Comparison of ENCODE assay signal across 8 cellular contexts in the genomic region with DNA sequence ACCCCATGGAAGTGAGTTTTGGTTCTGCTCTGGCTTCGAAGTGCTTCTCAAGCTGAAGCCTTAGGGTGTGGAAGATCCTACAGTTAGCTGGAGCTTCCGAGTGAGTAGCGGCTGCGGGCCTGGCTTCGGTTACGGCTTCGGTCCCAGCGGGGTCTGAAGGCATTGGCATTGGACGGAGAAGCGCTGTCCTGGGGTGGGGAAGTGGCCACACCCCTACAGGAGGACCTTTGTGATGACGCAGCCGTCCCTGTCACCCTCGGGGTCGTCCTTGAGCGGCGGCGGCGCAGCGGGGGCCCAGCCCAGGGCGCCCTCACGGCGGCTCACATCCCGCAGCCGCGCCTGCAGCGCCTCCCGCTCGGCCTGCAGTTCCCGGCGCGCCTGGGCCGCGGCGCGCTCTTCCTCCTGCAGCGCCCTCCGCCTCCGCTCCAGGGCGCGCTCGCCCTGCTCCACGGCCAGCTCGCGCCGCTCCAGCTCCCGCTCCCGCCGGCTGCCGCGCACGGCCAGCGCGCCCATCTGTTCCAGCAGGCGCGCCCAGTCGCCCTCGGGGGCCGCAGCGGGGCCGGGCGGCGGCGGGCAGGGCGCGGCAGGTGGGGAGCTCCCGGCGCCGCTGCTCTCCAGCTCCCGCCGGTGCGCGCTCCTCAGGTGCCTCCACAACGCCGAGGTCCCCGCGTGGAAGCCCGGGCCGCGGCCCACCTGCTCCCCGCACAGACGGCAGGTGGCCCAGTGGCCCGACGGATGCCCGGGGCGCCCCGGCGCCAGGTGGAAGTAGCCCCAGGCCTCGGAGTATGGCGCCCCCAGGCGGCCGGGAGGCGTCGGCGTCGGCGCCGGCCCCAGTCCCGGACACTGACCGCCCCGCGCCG. TPM values are rescaled to one million over a fixed set of nuclear protein-coding genes. Genes with fewer than 3 reads are reported as not detected.
DNase-seq lines count a peak whose midpoint lies in the region; ATAC-seq and TF ChIP-seq lines count a peak whose summit lies in the region.

No MANE protein-coding gene starts in this region.

- peak; percentile 87 for DNase-seq in GM10248 (ENCODE audit: extremely low spot score)
- DNase-seq in HFF-Myc (ENCODE audit: extremely low read depth, low read depth): no peak
- peak; percentile 13 for DNase-seq in NCI-H524 treated with DMSO at 0.1 percent for 48 hours (lab: John Stamatoyannopoulos, UW)
- peak; percentile 38 for DNase-seq in activated T-cell treated with anti-CD3 and anti-CD28 coated beads, Interleukin-2, amount 50 U/mL, for 4 hours
- no peak for DNase-seq in esophagus muscularis mucosa (ENCODE audit: extremely low spot score)
- DNase-seq in GF-D8 (lab: John Stamatoyannopoulos, UW): no peak

- no peaks in the 10 kb centered on the region for H3K36me3 ChIP-seq in esophagus muscularis mucosa
- no peaks in the 10 kb centered on the region for H3K36me3 ChIP-seq in muscle layer of duodenum (ENCODE audit: control insufficient read depth in 1 of 2, insufficient read depth in 2 of 2, low read length in 2 of 2)

- H3K4me1 Mint-ChIP-seq in activated T-cell treated with anti-CD3 and anti-CD28 coated beads, Interleukin-2, amount 50 U/mL, for 4 hours (ENCODE audit: low read depth): peaks cover 12% of the 10 kb centered on the region
- H3K4me1 Mint-ChIP-seq in stimulated activated naive CD8-positive, alpha-beta T cell treated with anti-CD3 and anti-CD28 coated beads, Interleukin-15, Interleukin-2, amounts not matched to agents 100 ng/mL and 50 ng/mL, for 24 hours (ENCODE audit: low read depth): peaks cover 11% of the 10 kb centered on the region

- H3K27ac ChIP-seq in esophagus muscularis mucosa (replicated peaks in 1 of 4): peak overlapping the region; percentile 76 to 85 (median 78)
- no peak overlapping the region for H3K27ac ChIP-seq in muscle layer of duodenum (ENCODE audit: low read length)

- H3K36me3 Mint-ChIP-seq in activated T-cell treated with anti-CD3 and anti-CD28 coated beads, Interleukin-2, amount 50 U/mL, for 4 hours (ENCODE audit: insufficient read depth): peaks cover 6% of the 10 kb centered on the region
- peaks cover 16% of the 10 kb centered on the region for H3K36me3 Mint-ChIP-seq in stimulated activated naive CD8-positive, alpha-beta T cell treated with anti-CD3 and anti-CD28 coated beads, Interleukin-15, Interleukin-2, amounts not matched to agents 100 ng/mL and 50 ng/mL, for 24 hours (ENCODE audit: low read depth)

- ATAC-seq in activated T-cell treated with anti-CD3 and anti-CD28 coated beads, Interleukin-2, amount 50 U/mL, for 4 hours: peak; percentile 88 to 89

- peak; percentile 87 for TF ChIP-seq CTCF in GM10248 (IDR thresholded peaks at IDR 0.05; ENCODE audit: control extremely low read depth, extremely low read depth, low read depth, missing control alignments)
- TF ChIP-seq CTCF in HFF-Myc (IDR thresholded peaks at IDR 0.05; ENCODE audit: low read depth, low read length, missing control alignments): peak; percentile 42
- peak; percentile 68 to 79 (median 73) for TF ChIP-seq CTCF in esophagus muscularis mucosa (IDR thresholded peaks at IDR 0.05)

- TF ChIP-seq EP300 in esophagus muscularis mucosa (IDR thresholded peaks at IDR 0.05): no peak

- 25% methylated on average over 18 of the region's 102 CpGs for WGBS in esophagus muscularis mucosa

- H3K4me3 Mint-ChIP-seq in activated T-cell treated with anti-CD3 and anti-CD28 coated beads, Interleukin-2, amount 50 U/mL, for 4 hours: peak overlapping the region; percentile 66
- H3K4me3 Mint-ChIP-seq in stimulated activated naive CD8-positive, alpha-beta T cell treated with anti-CD3 and anti-CD28 coated beads, Interleukin-15, Interleukin-2, amounts not matched to agents 100 ng/mL and 50 ng/mL, for 24 hours: peak overlapping the region; percentile 70

- POLR2A ChIA-PET in GM10248 (lab: Yijun Ruan, JAX): no interaction called here

- no peak overlapping the region for H3K27ac Mint-ChIP-seq in stimulated activated naive CD8-positive, alpha-beta T cell treated with anti-CD3 and anti-CD28 coated beads, Interleukin-15, Interleukin-2, amounts not matched to agents 100 ng/mL and 50 ng/mL, for 24 hours

- H3K4me3 ChIP-seq in HFF-Myc (replicated peaks; ENCODE audit: low read depth, low read length) (peak overlapping the region; percentile 30), esophagus muscularis mucosa (peak overlapping the region; percentile 64 to 77 (median 66)), muscle layer of duodenum (ENCODE audit: low read depth in 1 of 2, low read length in 2 of 2) (peak overlapping the region; percentile 42 to 63)

- intact Hi-C loops in esophagus muscularis mucosa (cut with DNase I): loop anchor here (5.0 kb wide), 2 partner anchors 45 to 415 kb away; partner anchors contain the start of genes AGGF1 and WDR41

- peaks cover 4 to 18% (median 12%) of the 10 kb centered on the region in 4 donors for H3K4me1 ChIP-seq in esophagus muscularis mucosa
- peaks cover 0 to 6% of the 10 kb centered on the region in 2 donors for H3K4me1 ChIP-seq in muscle layer of duodenum (ENCODE audit: control insufficient read depth in 1 of 2, insufficient read depth in 2 of 2, low read length in 2 of 2)

- H3K27me3 Mint-ChIP-seq in activated T-cell treated with anti-CD3 and anti-CD28 coated beads, Interleukin-2, amount 50 U/mL, for 4 hours (ENCODE audit: low read depth): no peaks in the 10 kb centered on the region
- H3K27me3 Mint-ChIP-seq in stimulated activated naive CD8-positive, alpha-beta T cell treated with anti-CD3 and anti-CD28 coated beads, Interleukin-15, Interleukin-2, amounts not matched to agents 100 ng/mL and 50 ng/mL, for 24 hours: no peaks in the 10 kb centered on the region

- CTCF ChIA-PET in GM10248 (lab: Yijun Ruan, JAX): interaction anchor here (0.7 to 3.6 kb wide), 33 partner anchors 10 to 529 kb away, joined by 3 to 51 read pairs (median 4); partner anchors contain the start of genes AGGF1 and ZBED3

- H3K9me3 Mint-ChIP-seq in activated T-cell treated with anti-CD3 and anti-CD28 coated beads, Interleukin-2, amount 50 U/mL, for 4 hours: no peaks in the 10 kb centered on the region
- H3K9me3 Mint-ChIP-seq in stimulated activated naive CD8-positive, alpha-beta T cell treated with anti-CD3 and anti-CD28 coated beads, Interleukin-15, Interleukin-2, amounts not matched to agents 100 ng/mL and 50 ng/mL, for 24 hours: no peaks in the 10 kb centered on the region

- no peaks in the 10 kb centered on the region for H3K27me3 ChIP-seq in esophagus muscularis mucosa
- H3K27me3 ChIP-seq in muscle layer of duodenum (ENCODE audit: low read depth, low read length): no peaks in the 10 kb centered on the region

- no peaks in the 10 kb centered on the region for H3K9me3 ChIP-seq in esophagus muscularis mucosa
- H3K9me3 ChIP-seq in muscle layer of duodenum (ENCODE audit: control insufficient read depth in 1 of 2, low read length in 2 of 2): no peaks in the 10 kb centered on the region

- TF ChIP-seq POLR2A in esophagus muscularis mucosa (IDR thresholded peaks at IDR 0.05; ENCODE audit: low read depth): no peak

RNA-seq across cellular contexts. Expression of gene ZBED3, which starts 9.9 kb away (rescaled TPM):
- total RNA-seq in activated T-cell treated with anti-CD3 and anti-CD28 coated beads, Interleukin-2, amount 50 U/mL, for 4 hours: 1 to 10 TPM; 1.7 to 3.3 (median 1.9) TPM
- 10 to 100 TPM in 2 of 4 donors, 1 to 10 TPM in 2; 5.4 to 15.0 (median 8.9) TPM for total RNA-seq in esophagus muscularis mucosa

RNA-seq across cellular contexts. Expression of gene AGGF1, which starts 47.0 kb away (rescaled TPM):
- 10 to 100 TPM; 31.7 to 32.8 (median 31.9) TPM for total RNA-seq in activated T-cell treated with anti-CD3 and anti-CD28 coated beads, Interleukin-2, amount 50 U/mL, for 4 hours
- 10 to 100 TPM; 16.4 to 25.0 (median 22.7) TPM for total RNA-seq in esophagus muscularis mucosa

Comparison
In these comparisons a context has a peak if more than half of its experiments do, and no peak if none do; other contexts are left out.
1. DNase-seq: peak in GM10248 (single experiment), NCI-H524 treated with DMSO at 0.1 percent for 48 hours (single experiment) and activated T-cell treated with anti-CD3 and anti-CD28 coated beads, Interleukin-2, amount 50 U/mL, for 4 hours (single experiment); none in HFF-Myc (single experiment), esophagus muscularis mucosa (single experiment) and GF-D8 (single experiment).
2. Peak in every context shown above with its lines, with median percentiles within 50 percentile points of each other: CTCF ChIP-seq and H3K4me3 ChIP-seq.